Comparison of ENCODE assay signal across 35 cellular contexts in the genomic region with DNA sequence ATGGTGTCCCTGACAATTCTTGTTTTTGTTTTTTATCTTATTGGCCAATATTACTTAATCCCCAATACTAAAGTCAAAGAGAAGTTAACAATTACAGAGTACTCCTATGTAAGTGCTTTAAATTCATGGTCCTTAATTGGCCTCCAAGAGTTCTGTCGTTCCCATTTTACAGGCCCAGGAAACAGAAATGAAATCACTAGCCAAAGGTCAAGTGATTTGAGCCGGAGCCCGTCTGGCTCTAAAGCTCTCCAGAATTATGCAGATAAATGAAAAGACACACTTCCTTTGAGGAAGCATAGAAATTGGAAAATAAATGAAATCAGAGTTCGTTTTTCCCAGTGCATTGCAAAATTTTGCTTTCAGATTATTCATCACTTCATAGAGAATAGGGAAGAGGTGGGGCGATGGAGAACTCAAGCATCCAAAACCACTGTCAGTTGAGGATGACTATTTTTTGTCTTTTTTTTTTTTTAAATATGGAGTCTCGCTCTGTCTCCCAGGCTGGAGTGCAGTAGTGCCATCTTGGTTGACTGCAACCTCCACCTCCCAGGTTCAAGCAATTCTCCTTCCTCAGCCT.
DNase-seq lines count a peak whose midpoint lies in the region; ATAC-seq and TF ChIP-seq lines count a peak whose summit lies in the region.
"Had no signal": no experiment of that assay in that cellular context is flagged by ENCODE, and none has a peak within 500 bp of the region (broad histone marks: within the 10 kb centered on the region; RNA-seq: fewer than 3 reads in every experiment).

No MANE protein-coding gene starts in this region.

- H3K27ac ChIP-seq in left lung (no peak overlapping the region), sigmoid colon (no peak overlapping the region)
- H3K27ac ChIP-seq: ascending aorta, lower lobe of right lung, Peyer's patch, psoas muscle had no signal

- H3K36me3 ChIP-seq in left lung (no peaks in the 10 kb centered on the region), sigmoid colon (no peaks in the 10 kb centered on the region)
- H3K36me3 ChIP-seq: ascending aorta, lower lobe of right lung, MG63, Peyer's patch had no signal

- ATAC-seq in left lung: peak; percentile 44
- ATAC-seq: esophagus mucosa; natural killer cell; psoas muscle; stimulated activated effector memory CD8-positive, alpha-beta T cell treated with anti-CD3 and anti-CD28 coated beads, Interleukin-12 subunit alpha, Interleukin-12 subunit beta, amount 100 ng/mL, for 72 hours had no signal

- no peaks in the 10 kb centered on the region for H3K27me3 ChIP-seq in left lung
- H3K27me3 ChIP-seq in sigmoid colon: no peaks in the 10 kb centered on the region
- H3K27me3 ChIP-seq: ascending aorta, MG63, Peyer's patch had no signal

- intact Hi-C loops in left lung (cut with DNase I): no loop called here
- intact Hi-C loops in sigmoid colon (cut with DNase I): no loop called here

- TF ChIP-seq CTCF in left lung (IDR thresholded peaks at IDR 0.05): no peak
- TF ChIP-seq CTCF in sigmoid colon (IDR thresholded peaks at IDR 0.05): no peak

- no peak for TF ChIP-seq POLR2A in sigmoid colon (IDR thresholded peaks at IDR 0.05)

- H3K9me3 ChIP-seq in left lung: no peaks in the 10 kb centered on the region
- H3K9me3 ChIP-seq in sigmoid colon: no peaks in the 10 kb centered on the region
- H3K9me3 ChIP-seq: ascending aorta, lower lobe of right lung, MG63, Peyer's patch, psoas muscle had no signal

- peak; percentile 57 for DNase-seq in SIG-M5 treated with dmso at 0.1 percent for 504 hours (lab: John Stamatoyannopoulos, UW; ENCODE audit: unreplicated experiment)
- DNase-seq in SIG-M5 (lab: John Stamatoyannopoulos, UW): no peak
- peak; percentile 65 for DNase-seq in NOMO-1 treated with dmso at 0.1 percent for 144 hours (lab: John Stamatoyannopoulos, UW; ENCODE audit: unreplicated experiment)
- DNase-seq in left lung: no peak
- DNase-seq in sigmoid colon: no peak
- DNase-seq in H4 (ENCODE audit: low spot score): no peak
- no peak for DNase-seq in cortex of kidney (lab: John Stamatoyannopoulos, UW)
- no peak for DNase-seq in SK-N-DZ (ENCODE audit: low spot score)
- DNase-seq: 8988T; activated B cell treated with CpG ODN at 0.5 μM for 24 hours; activated CD4-positive, alpha-beta T cell treated with anti-CD3 and anti-CD28 coated beads, Interleukin-2, amount 50 U/mL, for 1 hour; activated gamma-delta T cell; activated naive CD8-positive, alpha-beta T cell treated with anti-CD3 and anti-CD28 coated beads for 36 hours; activated T-cell treated with anti-CD3 and anti-CD28 coated beads, Interleukin-2, amount 50 U/mL, for 24 hours; CD4-positive, alpha-beta memory T cell; H7; head of caudate nucleus; KG1; lower lobe of right lung; MG63; natural killer cell; NCI-H1417 treated with DMSO at 0.1 percent for 48 hours; NCI-H2081; NCI-H2227 treated with DMSO at 0.1 percent for 48 hours; NCI-H526 treated with DMSO at 0.1 percent for 48 hours; NK-92 treated with Interleukin-12 subunit alpha and Interleukin-12 subunit beta, amount 100 ng/mL, for 24 hours; nucleus accumbens; Peyer's patch; psoas muscle; SHP77 treated with DMSO at 0.1 percent for 48 hours; stimulated activated CD4-positive, alpha-beta T cell treated with anti-CD3 and anti-CD28 coated beads, Interleukin-15, amount 100 ng/mL, for 24 hours; substantia nigra had no signal

- no peak overlapping the region for H3K4me3 ChIP-seq in left lung
- no peak overlapping the region for H3K4me3 ChIP-seq in sigmoid colon
- H3K4me3 ChIP-seq: ascending aorta, lower lobe of right lung, MG63, Peyer's patch, psoas muscle had no signal

- H3K4me1 ChIP-seq in left lung: peaks cover 6 to 42% of the 10 kb centered on the region in 2 donors
- H3K4me1 ChIP-seq in sigmoid colon: no peaks in the 10 kb centered on the region
- H3K4me1 ChIP-seq: ascending aorta, psoas muscle had no signal

- WGBS in sigmoid colon, 2 donors: 37 to 54% methylated on average over 6 of the region's 6 CpGs

- TF ChIP-seq EP300 in sigmoid colon (IDR thresholded peaks at IDR 0.05): no peak

Comparison
In these comparisons a context has a peak if more than half of its experiments do, and no peak if none do; other contexts are left out.
1. DNase-seq: peak in SIG-M5 treated with dmso at 0.1 percent for 504 hours (single experiment) and NOMO-1 treated with dmso at 0.1 percent for 144 hours (single experiment); none in SIG-M5 (single experiment), left lung (0 of 2), sigmoid colon (single experiment), H4 (single experiment), cortex of kidney (single experiment) and SK-N-DZ (single experiment).